32 cellular contexts compared by ENCODE assay signal in the genomic region with DNA sequence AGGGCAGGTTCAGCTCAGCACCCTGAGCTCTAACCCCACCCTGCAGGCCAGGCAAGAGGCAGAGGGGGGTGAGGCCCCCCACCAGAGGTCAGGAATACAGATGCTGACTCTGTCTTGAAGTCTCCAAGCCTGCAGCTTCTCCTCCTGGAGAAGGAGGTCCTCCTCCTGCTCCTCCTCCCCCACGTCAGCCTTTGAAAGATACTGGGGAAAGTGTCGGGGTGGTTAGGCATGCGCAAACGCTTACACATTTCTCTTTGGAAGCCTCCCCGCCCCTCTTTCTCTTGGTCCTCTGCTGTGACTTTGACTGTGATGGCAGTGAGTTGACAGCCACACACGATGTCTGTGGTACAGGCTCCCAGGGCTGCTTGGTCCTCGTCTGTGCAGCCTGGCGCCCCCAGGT.
"Had no signal": no experiment of that assay in that cellular context is flagged by ENCODE, and none has a peak within 500 bp of the region (broad histone marks: within the 10 kb centered on the region; RNA-seq: fewer than 3 reads in every experiment).

No MANE protein-coding gene starts in this region.

- H3K27ac Mint-ChIP-seq: activated B cell treated with CpG ODN at 0.5 μM for 24 hours; activated CD4-positive, alpha-beta memory T cell treated with anti-CD3 and anti-CD28 coated beads for 36 hours; activated CD8-positive, alpha-beta memory T cell treated with anti-CD3 and anti-CD28 coated beads, Interleukin-2, amount 10 ng/mL, durations not matched to agents 7 days and 5 days; activated CD8-positive, alpha-beta T cell treated with anti-CD3 and anti-CD28 coated beads, Interleukin-2, amount 10 ng/mL, durations not matched to agents 7 days and 5 days; activated naive CD4-positive, alpha-beta T cell treated with anti-CD3 and anti-CD28 coated beads for 36 hours; activated naive CD4-positive, alpha-beta T cell treated with anti-CD3 and anti-CD28 coated beads, Interleukin-2, amount 50 U/mL, for 24 hours; activated naive CD8-positive, alpha-beta T cell treated with anti-CD3 and anti-CD28 coated beads for 36 hours; activated naive CD8-positive, alpha-beta T cell treated with anti-CD3 and anti-CD28 coated beads, Interleukin-2, amount 50 U/mL, for 24 hours; activated T-helper 1 cell treated with anti-CD3 and anti-CD28 coated beads, Interleukin-12 subunit alpha, Interleukin-12 subunit beta, Interleukin-2, Interleukin-4 antibody, amounts not matched to agents 30 ng/mL and 10 ng/mL and 1 ng/mL, durations not matched to agents 14 hours and 24 hours and 36 hours; activated T-helper 2 cell treated with anti-CD3 and anti-CD28 coated beads, Interferon-gamma antibody, Interleukin-2, Interleukin-4, amounts not matched to agents 10 μg/mL and 5 μg/mL and 100 μg/mL, durations not matched to agents 14 hours and 24 hours and 36 hours; T-cell; T-helper 17 cell; T-helper 2 cell treated with Interferon-gamma antibody and Interleukin-4, amounts not matched to agents 5 μg/mL and 100 μg/mL, for 36 hours had no signal

- H3K4me3 ChIP-seq: adrenal gland, body of pancreas, colonic mucosa had no signal

- DNase-seq: activated B cell treated with CpG ODN at 0.5 μM for 24 hours; activated CD4-positive, alpha-beta memory T cell treated with anti-CD3 and anti-CD28 coated beads for 36 hours; activated CD4-positive, alpha-beta T cell treated with anti-CD3 and anti-CD28 coated beads for 48 hours; activated CD4-positive, alpha-beta T cell treated with anti-CD3 and anti-CD28 coated beads, Interleukin-2, amount 50 U/mL, for 1 hour; activated CD8-positive, alpha-beta memory T cell treated with anti-CD3 and anti-CD28 coated beads, Interleukin-2, amount 10 ng/mL, durations not matched to agents 7 days and 5 days; activated CD8-positive, alpha-beta memory T cell treated with anti-CD3 and anti-CD28 coated beads, Interleukin-2, amount 50 U/mL, for 4 hours; activated CD8-positive, alpha-beta T cell treated with anti-CD3 and anti-CD28 coated beads, Interleukin-2, amount 10 ng/mL, durations not matched to agents 7 days and 5 days; activated effector memory CD4-positive, alpha-beta T cell treated with anti-CD3 and anti-CD28 coated beads, Interleukin-2, amount 50 U/mL, for 16 hours; activated naive CD4-positive, alpha-beta T cell treated with anti-CD3 and anti-CD28 coated beads for 36 hours; activated naive CD8-positive, alpha-beta T cell treated with anti-CD3 and anti-CD28 coated beads for 36 hours; activated naive CD8-positive, alpha-beta T cell treated with anti-CD3 and anti-CD28 coated beads, Interleukin-2, amount 50 U/mL, for 24 hours; activated T-cell treated with anti-CD3 and anti-CD28 coated beads, Interleukin-2, amount 50 U/mL, for 1 hour; activated T-cell treated with anti-CD3 and anti-CD28 coated beads, Interleukin-2, amount 50 U/mL, for 48 hours; adrenal gland; amygdala; aorta; body of pancreas; colonic mucosa; effector CD8-positive, alpha-beta T cell; foreskin fibroblast; glutamatergic neuron; SW 1271; T-cell; T-helper 17 cell; T1000; WERI-Rb-1 had no signal

- H3K27ac ChIP-seq: adrenal gland, body of pancreas, colonic mucosa, WERI-Rb-1 had no signal

- H3K36me3 ChIP-seq: colonic mucosa had no signal

- H3K9me3 ChIP-seq: adrenal gland, body of pancreas, colonic mucosa had no signal

- H3K4me1 ChIP-seq: adrenal gland, colonic mucosa had no signal

- H3K9me3 Mint-ChIP-seq: activated B cell treated with CpG ODN at 0.5 μM for 24 hours; activated CD4-positive, alpha-beta memory T cell treated with anti-CD3 and anti-CD28 coated beads for 36 hours; activated naive CD4-positive, alpha-beta T cell treated with anti-CD3 and anti-CD28 coated beads for 36 hours; activated naive CD4-positive, alpha-beta T cell treated with anti-CD3 and anti-CD28 coated beads, Interleukin-2, amount 50 U/mL, for 24 hours; activated naive CD8-positive, alpha-beta T cell treated with anti-CD3 and anti-CD28 coated beads for 36 hours; activated naive CD8-positive, alpha-beta T cell treated with anti-CD3 and anti-CD28 coated beads, Interleukin-2, amount 50 U/mL, for 24 hours; activated T-helper 1 cell treated with anti-CD3 and anti-CD28 coated beads, Interleukin-12 subunit alpha, Interleukin-12 subunit beta, Interleukin-2, Interleukin-4 antibody, amounts not matched to agents 30 ng/mL and 10 ng/mL and 1 ng/mL, durations not matched to agents 14 hours and 24 hours and 36 hours; activated T-helper 2 cell treated with anti-CD3 and anti-CD28 coated beads, Interferon-gamma antibody, Interleukin-2, Interleukin-4, amounts not matched to agents 10 μg/mL and 5 μg/mL and 100 μg/mL, durations not matched to agents 14 hours and 24 hours and 36 hours; T-cell; T-helper 2 cell treated with Interferon-gamma antibody and Interleukin-4, amounts not matched to agents 5 μg/mL and 100 μg/mL, for 36 hours had no signal

- H3K27me3 Mint-ChIP-seq: activated B cell treated with CpG ODN at 0.5 μM for 24 hours; activated CD4-positive, alpha-beta memory T cell treated with anti-CD3 and anti-CD28 coated beads for 36 hours; activated CD8-positive, alpha-beta memory T cell treated with anti-CD3 and anti-CD28 coated beads, Interleukin-2, amount 10 ng/mL, durations not matched to agents 7 days and 5 days; activated naive CD4-positive, alpha-beta T cell treated with anti-CD3 and anti-CD28 coated beads, Interleukin-2, amount 50 U/mL, for 24 hours; activated naive CD8-positive, alpha-beta T cell treated with anti-CD3 and anti-CD28 coated beads for 36 hours; activated naive CD8-positive, alpha-beta T cell treated with anti-CD3 and anti-CD28 coated beads, Interleukin-2, amount 50 U/mL, for 24 hours; T-cell; T-helper 17 cell had no signal

- H3K4me3 Mint-ChIP-seq: activated B cell treated with CpG ODN at 0.5 μM for 24 hours; activated CD4-positive, alpha-beta memory T cell treated with anti-CD3 and anti-CD28 coated beads for 36 hours; activated CD8-positive, alpha-beta memory T cell treated with anti-CD3 and anti-CD28 coated beads, Interleukin-2, amount 10 ng/mL, durations not matched to agents 7 days and 5 days; activated CD8-positive, alpha-beta T cell treated with anti-CD3 and anti-CD28 coated beads, Interleukin-2, amount 10 ng/mL, durations not matched to agents 7 days and 5 days; activated naive CD4-positive, alpha-beta T cell treated with anti-CD3 and anti-CD28 coated beads for 36 hours; activated naive CD4-positive, alpha-beta T cell treated with anti-CD3 and anti-CD28 coated beads, Interleukin-2, amount 50 U/mL, for 24 hours; activated naive CD8-positive, alpha-beta T cell treated with anti-CD3 and anti-CD28 coated beads for 36 hours; activated naive CD8-positive, alpha-beta T cell treated with anti-CD3 and anti-CD28 coated beads, Interleukin-2, amount 50 U/mL, for 24 hours; activated T-helper 1 cell treated with anti-CD3 and anti-CD28 coated beads, Interleukin-12 subunit alpha, Interleukin-12 subunit beta, Interleukin-2, Interleukin-4 antibody, amounts not matched to agents 30 ng/mL and 10 ng/mL and 1 ng/mL, durations not matched to agents 14 hours and 24 hours and 36 hours; T-cell; T-helper 17 cell; T-helper 2 cell treated with Interferon-gamma antibody and Interleukin-4, amounts not matched to agents 5 μg/mL and 100 μg/mL, for 36 hours had no signal

- H3K4me1 Mint-ChIP-seq: activated CD8-positive, alpha-beta memory T cell treated with anti-CD3 and anti-CD28 coated beads, Interleukin-2, amount 10 ng/mL, durations not matched to agents 7 days and 5 days; activated naive CD4-positive, alpha-beta T cell treated with anti-CD3 and anti-CD28 coated beads, Interleukin-2, amount 50 U/mL, for 24 hours; activated naive CD8-positive, alpha-beta T cell treated with anti-CD3 and anti-CD28 coated beads for 36 hours; activated naive CD8-positive, alpha-beta T cell treated with anti-CD3 and anti-CD28 coated beads, Interleukin-2, amount 50 U/mL, for 24 hours had no signal

- H3K27me3 ChIP-seq: adrenal gland, body of pancreas, colonic mucosa had no signal

- H3K36me3 Mint-ChIP-seq: activated naive CD8-positive, alpha-beta T cell treated with anti-CD3 and anti-CD28 coated beads for 36 hours had no signal

- ATAC-seq: activated CD4-positive, CD25-positive, alpha-beta regulatory T cell treated with anti-CD3 and anti-CD28 coated beads, Interleukin-2, amount 50 U/mL, for 24 hours; activated CD8-positive, alpha-beta memory T cell treated with anti-CD3 and anti-CD28 coated beads, Interleukin-2, amount 10 ng/mL, durations not matched to agents 7 days and 5 days; activated CD8-positive, alpha-beta T cell treated with anti-CD3 and anti-CD28 coated beads, Interleukin-2, amount 10 ng/mL, durations not matched to agents 7 days and 5 days; activated naive CD8-positive, alpha-beta T cell treated with anti-CD3 and anti-CD28 coated beads, Interleukin-2, amount 50 U/mL, for 24 hours; body of pancreas; esophagus mucosa; T-cell; T-helper 17 cell had no signal
